Comparison of ENCODE assay signal across 8 cellular contexts in the genomic region with DNA sequence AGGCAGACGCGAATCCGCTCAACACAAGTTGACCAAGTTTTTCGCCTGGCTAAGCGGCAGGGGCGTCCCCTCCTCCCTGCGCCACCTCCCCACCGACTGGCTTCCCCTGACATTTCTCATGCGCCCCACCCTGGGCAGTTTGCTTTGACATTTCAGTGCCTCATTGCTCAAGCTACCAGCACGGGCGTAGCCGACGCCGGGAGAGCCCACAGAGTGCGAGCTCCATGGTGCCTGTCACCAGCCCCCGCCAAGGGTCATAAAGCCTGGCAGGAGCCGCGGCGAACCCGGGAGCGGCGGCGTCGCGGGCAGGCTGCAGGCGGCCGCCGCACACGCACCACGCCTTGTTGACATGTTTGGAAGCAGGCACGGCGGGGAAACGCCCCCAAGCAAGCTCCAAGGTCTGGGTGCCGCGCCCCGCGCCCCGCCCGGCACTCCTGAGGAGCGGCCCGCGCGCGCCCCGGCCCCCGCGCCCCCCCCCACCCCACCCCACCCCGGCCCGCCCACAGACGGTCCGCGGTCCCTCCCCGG. TPM values are rescaled to one million over a fixed set of nuclear protein-coding genes. Genes with fewer than 3 reads are reported as not detected.
DNase-seq lines count a peak whose midpoint lies in the region; ATAC-seq, FAIRE-seq and TF ChIP-seq lines count a peak whose summit lies in the region.

No MANE protein-coding gene starts in this region.

- H3K36me3 ChIP-seq in HUES6 (ENCODE audit: control insufficient read depth, insufficient read depth, low read length): 0 out of 2 replicates have a peak, but pooled peaks cover 3% of the 10 kb centered on the region

- peak overlapping the region; percentile 93 for H3K9ac ChIP-seq in HUES6 (ENCODE audit: low read length)

- DNase-seq in DMS 273 treated with DMSO at 0.1 percent for 48 hours (lab: John Stamatoyannopoulos, UW) (peak; percentile 3), activated gamma-delta T cell treated with Interleukin-2 at 50 U/mL for 16 hours (peak; percentile 62), frontal cortex (ENCODE audit: low spot score in 2 of 2) (peak; percentile 45 to 74), nucleus accumbens (lab: John Stamatoyannopoulos, UW) (peak in 52 of 56 donors; percentile 5 to 82 (median 64))

- H3K27ac ChIP-seq in HUES6 (ENCODE audit: low read depth, low read length) (no peak overlapping the region), temporal lobe (ENCODE audit: low read depth, low read length) (peak overlapping the region; percentile 82)

- H3K4me3 ChIP-seq in HUES6 (ENCODE audit: low read depth, low read length): peak overlapping the region; percentile 81

- H3K9me3 ChIP-seq in HUES6 (ENCODE audit: control insufficient read depth, insufficient read depth, low read depth, low read length): no peaks in the 10 kb centered on the region

- peak; percentile 54 for ATAC-seq in GM21423 (IDR thresholded peaks at IDR 0.05; ENCODE audit: unreplicated experiment)

- H3K4me1 ChIP-seq in HUES6 (ENCODE audit: control insufficient read depth, insufficient read depth, low read length): 0 out of 2 replicates have a peak, but pooled peaks cover 9% of the 10 kb centered on the region

- no peak for FAIRE-seq in frontal cortex (lab: Jason Lieb, UNC)

- no peaks in the 10 kb centered on the region for H3K27me3 ChIP-seq in HUES6 (ENCODE audit: control insufficient read depth, insufficient read depth, low read length)

- TF ChIP-seq POLR2A in Raji (IDR thresholded peaks at IDR 0.05; ENCODE audit: insufficient read depth, low read depth, low read length): peak; percentile 21; the same call in 1 of the 2 replicates

RNA-seq across cellular contexts. Expression of gene FBXL3, which starts 0.6 kb away (rescaled TPM):
- total RNA-seq in frontal cortex: 114 TPM
- 83.6 TPM for total RNA-seq in temporal lobe

RNA-seq across cellular contexts. Expression of gene CLN5, which starts 34.4 kb away (rescaled TPM):
- total RNA-seq in frontal cortex: 24.1 TPM
- 20.7 TPM for total RNA-seq in temporal lobe

Comparison
In these comparisons a context has a peak if more than half of its experiments do, and no peak if none do; other contexts are left out.
1. DNase-seq: peak in every context shown above with its lines; median percentile 64 in nucleus accumbens; 62 in activated gamma-delta T cell treated with Interleukin-2 at 50 U/mL for 16 hours; 60 in frontal cortex; 3 in DMS 273 treated with DMSO at 0.1 percent for 48 hours.